9 cellular contexts compared by ENCODE assay signal in genomic region chr6:90413867-90414266, GRCh38.
DNase-seq lines count a peak whose midpoint lies in the region; ATAC-seq and TF ChIP-seq lines count a peak whose summit lies in the region.
"Had no signal": no experiment of that assay in that cellular context is flagged by ENCODE, and none has a peak within 500 bp of the region (broad histone marks: within the 10 kb centered on the region; RNA-seq: fewer than 3 reads in every experiment).

No MANE protein-coding gene starts in this region.

- WGBS in H9 (ENCODE audit: extremely low coverage, insufficient read length, low lambda C conversion rate), result no CpG with 5 or more reads among the region's 8 CpGs

- H3K23ac ChIP-seq in H9 (ENCODE audit: insufficient read length, low read depth, low read length), result no peak overlapping the region

- no peak overlapping the region for H4K91ac ChIP-seq in H9 (ENCODE audit: insufficient read length, low read depth, low read length)

- H3K36me3 Mint-ChIP-seq in H9 (ENCODE audit: insufficient read depth in 1 of 3, low read depth in 3 of 3), result no peaks in the 10 kb centered on the region; a peak in 1 of 7 replicates
- peaks cover 4% of the 10 kb centered on the region for H3K36me3 Mint-ChIP-seq in activated naive CD4-positive, alpha-beta T cell treated with anti-CD3 and anti-CD28 coated beads, Interleukin-2, amount 10 ng/mL, durations not matched to agents 7 days and 5 days

- H4K5ac ChIP-seq in H9 (ENCODE audit: insufficient read length, low read depth, low read length), result no peak overlapping the region

- no peak for ATAC-seq in HG03280 (IDR thresholded peaks at IDR 0.05; ENCODE audit: unreplicated experiment)
- no peak for ATAC-seq in HG03442 (IDR thresholded peaks at IDR 0.05; ENCODE audit: unreplicated experiment)
- no peak for ATAC-seq in GM19397 (IDR thresholded peaks at IDR 0.05; ENCODE audit: unreplicated experiment)

- H3K9ac ChIP-seq in H9 (ENCODE audit: extremely low read depth, insufficient read length, low read length), result no peak overlapping the region
- H3K9ac ChIP-seq: KMS-11 had no signal

- H3K4me3 Mint-ChIP-seq in H9, result peak overlapping the region; percentile 21 to 63
- peak overlapping the region; percentile 48 for H3K4me3 Mint-ChIP-seq in activated naive CD4-positive, alpha-beta T cell treated with anti-CD3 and anti-CD28 coated beads, Interleukin-2, amount 10 ng/mL, durations not matched to agents 7 days and 5 days

- no peak overlapping the region for H2BK5ac ChIP-seq in H9 (ENCODE audit: insufficient read length, low read length)

- no peaks in the 10 kb centered on the region for H3K9me2 ChIP-seq in OCI-LY7 (ENCODE audit: insufficient read depth, low read length)

- H3K9me3 ChIP-seq in H9 (ENCODE audit: control insufficient read depth, low read depth, low read length) (no peaks in the 10 kb centered on the region), OCI-LY7 (ENCODE audit: low read length) (no peaks in the 10 kb centered on the region), iPS-18c (ENCODE audit: control insufficient read depth, insufficient read depth, low read length) (no peaks in the 10 kb centered on the region)

- no peak overlapping the region for H2BK12ac ChIP-seq in H9 (ENCODE audit: insufficient read length, low read depth, low read length)

- POLR2A ChIA-PET in OCI-LY7 (lab: Charles Lee), result interaction anchor here (1.0 to 3.5 kb wide), 5 partner anchors 11 to 125 kb away, joined by 3 to 20 read pairs (median 7); no protein-coding TSS in a partner anchor

- no peak overlapping the region for H3T11ph ChIP-seq in H9 (ENCODE audit: low read length)

- no peak overlapping the region for H3K14ac ChIP-seq in H9 (ENCODE audit: insufficient read depth, low read length)

- no peak overlapping the region for H2BK20ac ChIP-seq in H9 (ENCODE audit: low read depth, low read length, poor library complexity, severe bottlenecking)

- H4K20me1 ChIP-seq in H9 (ENCODE audit: control insufficient read depth, insufficient read depth, insufficient read length) (no peaks in the 10 kb centered on the region), OCI-LY7 (ENCODE audit: insufficient read depth, low read length) (no peaks in the 10 kb centered on the region)

- H3K79me2 ChIP-seq in H9 (ENCODE audit: insufficient read depth, low read length) (no peaks in the 10 kb centered on the region), OCI-LY7 (ENCODE audit: insufficient read depth, low read depth, low read length) (no peaks in the 10 kb centered on the region)

- no peaks in the 10 kb centered on the region for H3K36me3 ChIP-seq in OCI-LY7 (ENCODE audit: insufficient read depth, low read length)

- H3K4me2 ChIP-seq in H9 (ENCODE audit: insufficient read depth, insufficient read length, low read length) (peak overlapping the region; percentile 37), OCI-LY7 (ENCODE audit: low read length) (peak overlapping the region; percentile 72)
- H3K4me2 ChIP-seq: KMS-11 had no signal

- H3K27ac ChIP-seq in H9 (ENCODE audit: insufficient read length, low read depth, low read length) (no peak overlapping the region), OCI-LY7 (ENCODE audit: low read depth, low read length, poor library complexity, severe bottlenecking) (no peak overlapping the region)
- H3K27ac ChIP-seq: KMS-11 had no signal

- no peak overlapping the region for H3K56ac ChIP-seq in H9 (ENCODE audit: insufficient read length, low read depth, low read length)

- H2BK15ac ChIP-seq in H9 (ENCODE audit: low read depth, low read length), result no peak overlapping the region

- H3K4me3 ChIP-seq in OCI-LY7 (ENCODE audit: low read depth, low read length, poor library complexity, severe bottlenecking) (peak overlapping the region; percentile 39), iPS-18c (ENCODE audit: insufficient read depth, low read depth, low read length) (peak overlapping the region; percentile 5; the same call in 1 of the 2 replicates)

- DNase-seq in H9, result peak; percentile 68
- DNase-seq in OCI-LY7 (ENCODE audit: low spot score), result peak; percentile 87
- DNase-seq in activated naive CD4-positive, alpha-beta T cell treated with anti-CD3 and anti-CD28 coated beads, Interleukin-2, amount 10 ng/mL, durations not matched to agents 7 days and 5 days, result peak; percentile 84
- DNase-seq in stimulated activated CD4-positive, alpha-beta T cell treated with anti-CD3 and anti-CD28 coated beads, Interleukin-2, amount 100 ng/mL, for 24 hours, result peak; percentile 79 to 84

- H3K27me3 Mint-ChIP-seq in H9 (ENCODE audit: low read depth), result peaks cover 22% of the 10 kb centered on the region
- H3K27me3 Mint-ChIP-seq in activated naive CD4-positive, alpha-beta T cell treated with anti-CD3 and anti-CD28 coated beads, Interleukin-2, amount 10 ng/mL, durations not matched to agents 7 days and 5 days, result peaks cover 4% of the 10 kb centered on the region

- H3K9me3 Mint-ChIP-seq in H9, result no peaks in the 10 kb centered on the region; a peak in 1 of 5 replicates
- no peaks in the 10 kb centered on the region for H3K9me3 Mint-ChIP-seq in activated naive CD4-positive, alpha-beta T cell treated with anti-CD3 and anti-CD28 coated beads, Interleukin-2, amount 10 ng/mL, durations not matched to agents 7 days and 5 days

- no peaks in the 10 kb centered on the region for H3K23me2 ChIP-seq in H9 (ENCODE audit: insufficient read length, low read depth, low read length, poor library complexity, severe bottlenecking)

- H2BK120ac ChIP-seq in H9 (ENCODE audit: low read depth, low read length, poor library complexity, severe bottlenecking), result no peak overlapping the region

- no peak for TF ChIP-seq CTCF in H9 (conservative IDR thresholded peaks at IDR 0.05)
- TF ChIP-seq CTCF in OCI-LY7 (conservative IDR thresholded peaks at IDR 0.05; ENCODE audit: low read length), result no peak

- CTCF ChIA-PET in OCI-LY7 (lab: Charles Lee; ENCODE audit: unreplicated experiment), result no interaction called here
- CTCF ChIA-PET in activated naive CD4-positive, alpha-beta T cell treated with anti-CD3 and anti-CD28 coated beads, Interleukin-2, amount 10 ng/mL, durations not matched to agents 7 days and 5 days (lab: Charles Lee), result interaction anchor here (0.6 to 5.8 kb wide), 9 partner anchors 10 to 63 kb away, joined by 3 to 24 read pairs (median 6); no protein-coding TSS in a partner anchor

- H3K4me1 ChIP-seq in H9 (ENCODE audit: insufficient read depth, low read length) (0 out of 2 replicates have a peak, but pooled peaks cover 2% of the 10 kb centered on the region), OCI-LY7 (ENCODE audit: insufficient read depth, low read length, poor library complexity, severe bottlenecking) (peaks cover 27% of the 10 kb centered on the region)

- no peak overlapping the region for H4K8ac ChIP-seq in H9 (replicated peaks; ENCODE audit: insufficient read length, low read depth, low read length)

- no TSS peak for BruUV-seq in OCI-LY7 (replicated peaks; lab: Mats Ljungman, UMichigan)

- H3K4ac ChIP-seq in H9 (ENCODE audit: low read depth, low read length), result no peak overlapping the region

- no peaks in the 10 kb centered on the region for H3K79me1 ChIP-seq in H9 (ENCODE audit: insufficient read depth, low read depth, low read length, poor library complexity, severe bottlenecking)

- H2AFZ ChIP-seq in H9 (ENCODE audit: low read length) (no peak overlapping the region), OCI-LY7 (ENCODE audit: low read length) (peak overlapping the region; percentile 99)

- H3K18ac ChIP-seq in H9 (ENCODE audit: insufficient read length, low read depth, low read length), result no peak overlapping the region

- H3K4me1 Mint-ChIP-seq in H9, result peaks cover 29 to 31% of the 10 kb centered on the region in 2 experiments
- peaks cover 63% of the 10 kb centered on the region for H3K4me1 Mint-ChIP-seq in activated naive CD4-positive, alpha-beta T cell treated with anti-CD3 and anti-CD28 coated beads, Interleukin-2, amount 10 ng/mL, durations not matched to agents 7 days and 5 days

- no peak overlapping the region for H2AK5ac ChIP-seq in H9 (ENCODE audit: insufficient read length, low read length)

- intact Hi-C loops in OCI-LY7 (cut with micrococcal nuclease; ENCODE audit: unreplicated experiment), result no loop called here

- peak overlapping the region in 1 of 3 experiments; percentile 42; a peak in 1 of 7 replicates for H3K27ac Mint-ChIP-seq in H9
- peak overlapping the region; percentile 75 for H3K27ac Mint-ChIP-seq in activated naive CD4-positive, alpha-beta T cell treated with anti-CD3 and anti-CD28 coated beads, Interleukin-2, amount 10 ng/mL, durations not matched to agents 7 days and 5 days

- no peaks in the 10 kb centered on the region; the same call in 1 of the 2 replicates for H3K27me3 ChIP-seq in H9 (ENCODE audit: insufficient read depth, low read length)
